Comparison of ENCODE assay signal across 16 cellular contexts in genomic region chr7:92705831-92706230, GRCh38.
"Had no signal": no experiment of that assay in that cellular context is flagged by ENCODE, and none has a peak within 500 bp of the region (broad histone marks: within the 10 kb centered on the region; RNA-seq: fewer than 3 reads in every experiment).

No MANE protein-coding gene starts in this region.

- H3K4me1 ChIP-seq: body of pancreas, suprapubic skin had no signal

- H3K27ac Mint-ChIP-seq: activated naive CD4-positive, alpha-beta T cell treated with anti-CD3 and anti-CD28 coated beads, Interleukin-2, amount 10 ng/mL, durations not matched to agents 7 days and 5 days; T-helper 2 cell treated with Interferon-gamma antibody and Interleukin-4, amounts not matched to agents 5 μg/mL and 100 μg/mL, for 36 hours had no signal

- H3K36me3 ChIP-seq: suprapubic skin, transverse colon had no signal

- H3K27me3 ChIP-seq: body of pancreas, suprapubic skin, transverse colon had no signal

- ATAC-seq: body of pancreas had no signal

- H3K4me3 Mint-ChIP-seq: activated naive CD4-positive, alpha-beta T cell treated with anti-CD3 and anti-CD28 coated beads, Interleukin-2, amount 10 ng/mL, durations not matched to agents 7 days and 5 days; activated T-helper 1 cell treated with anti-CD3 and anti-CD28 coated beads, Interleukin-12 subunit alpha, Interleukin-12 subunit beta, Interleukin-2, Interleukin-4 antibody, amounts not matched to agents 30 ng/mL and 10 ng/mL and 1 ng/mL, durations not matched to agents 14 hours and 24 hours and 36 hours; neural crest cell; T-helper 2 cell treated with Interferon-gamma antibody and Interleukin-4, amounts not matched to agents 5 μg/mL and 100 μg/mL, for 36 hours had no signal

- H3K27ac ChIP-seq: body of pancreas, SK-N-MC, suprapubic skin, transverse colon had no signal

- H3K4me3 ChIP-seq: body of pancreas, lung, SK-N-MC, suprapubic skin, transverse colon had no signal

- H3K9me3 Mint-ChIP-seq: activated naive CD4-positive, alpha-beta T cell treated with anti-CD3 and anti-CD28 coated beads, Interleukin-2, amount 10 ng/mL, durations not matched to agents 7 days and 5 days; activated T-helper 1 cell treated with anti-CD3 and anti-CD28 coated beads, Interleukin-12 subunit alpha, Interleukin-12 subunit beta, Interleukin-2, Interleukin-4 antibody, amounts not matched to agents 30 ng/mL and 10 ng/mL and 1 ng/mL, durations not matched to agents 14 hours and 24 hours and 36 hours; T-helper 2 cell treated with Interferon-gamma antibody and Interleukin-4, amounts not matched to agents 5 μg/mL and 100 μg/mL, for 36 hours had no signal

- H3K9me3 ChIP-seq: body of pancreas, suprapubic skin, transverse colon had no signal

- H3K27me3 Mint-ChIP-seq: activated naive CD4-positive, alpha-beta T cell treated with anti-CD3 and anti-CD28 coated beads, Interleukin-2, amount 10 ng/mL, durations not matched to agents 7 days and 5 days had no signal

- DNase-seq: activated CD8-positive, alpha-beta memory T cell treated with anti-CD3 and anti-CD28 coated beads, Interleukin-2, amount 50 U/mL, for 4 hours; activated naive CD4-positive, alpha-beta T cell treated with anti-CD3 and anti-CD28 coated beads, Interleukin-2, amount 10 ng/mL, durations not matched to agents 7 days and 5 days; body of pancreas; dermis blood vessel endothelial cell; effector memory CD4-positive, alpha-beta T cell; hippocampal formation; midbrain; stimulated activated CD4-positive, alpha-beta T cell treated with anti-CD3 and anti-CD28 coated beads, Interleukin-2, amount 100 ng/mL, for 24 hours; stimulated activated naive CD4-positive, alpha-beta T cell treated with Interleukin-2 at 50 U/mL for 16 hours; transverse colon had no signal
